9 cellular contexts compared by ENCODE assay signal in genomic region chr9:95349109-95350038, GRCh38. TPM values are rescaled to one million over a fixed set of nuclear protein-coding genes. Genes with fewer than 3 reads are reported as not detected.
DNase-seq lines count a peak whose midpoint lies in the region; ATAC-seq, FAIRE-seq and TF ChIP-seq lines count a peak whose summit lies in the region.
"Had no signal": no experiment of that assay in that cellular context is flagged by ENCODE, and none has a peak within 500 bp of the region (broad histone marks: within the 10 kb centered on the region; RNA-seq: fewer than 3 reads in every experiment).

No MANE protein-coding gene starts in this region.

- H2AK5ac ChIP-seq in H1 (ENCODE audit: low read depth, low read length), result no peak overlapping the region

- no peak overlapping the region for H2BK20ac ChIP-seq in H1 (ENCODE audit: low read length)

- H3K18ac ChIP-seq in H1 (ENCODE audit: extremely low read depth, low read length), result peak overlapping the region; percentile 44

- peak overlapping the region; percentile 90 to 99 for H3K4me2 ChIP-seq in H1 (ENCODE audit: insufficient read depth in 1 of 2, low read depth in 2 of 2, low read length in 2 of 2)
- H3K4me2 ChIP-seq in neural cell (ENCODE audit: low read length), result no peak overlapping the region

- TF ChIP-seq RAD21 in H1 (IDR thresholded peaks at IDR 0.05 in 1 of 2, conservative IDR thresholded peaks at IDR 0.05 in 1 of 2; ENCODE audit: low read depth in 2 of 2, low read length in 2 of 2), result no peak
- no peak for TF ChIP-seq RAD21 in neural cell (conservative IDR thresholded peaks at IDR 0.05)

- no peaks in the 10 kb centered on the region for H3F3A ChIP-seq in neural cell (ENCODE audit: insufficient read depth, low read length, poor library complexity, severe bottlenecking)

- H3K9ac ChIP-seq in H1 (replicated peaks in 1 of 4; ENCODE audit: extremely low read depth in 1 of 4, low read depth in 3 of 4, low read length in 3 of 4), result peak overlapping the region in 1 of 4 experiments; percentile 17; a peak in 3 of 7 replicates
- H3K9ac ChIP-seq in neural cell (ENCODE audit: low read length), result no peak overlapping the region

- peak overlapping the region; percentile 3 for H4K8ac ChIP-seq in H1 (ENCODE audit: extremely low read depth, insufficient read depth, low read length)

- TF ChIP-seq CTCF in A673 (conservative IDR thresholded peaks at IDR 0.05; ENCODE audit: low read depth, low read length) (no peak), H1 (IDR thresholded peaks at IDR 0.05; ENCODE audit: control extremely low read depth in 1 of 3, insufficient read depth in 1 of 3, low read depth in 1 of 3, low read length in 3 of 3) (no peak), neural cell (IDR thresholded peaks at IDR 0.05; ENCODE audit: poor library complexity, severe bottlenecking) (no peak)

- peak overlapping the region; percentile 42 for H3K4me3 ChIP-seq in A673 (ENCODE audit: low read depth, low read length, poor library complexity, severe bottlenecking)
- H3K4me3 ChIP-seq in H1 (ENCODE audit: extremely low read depth in 1 of 4, insufficient read depth in 2 of 4, low read depth in 3 of 4, low read length in 4 of 4), result peak overlapping the region; percentile 52 to 69 (median 60)
- peak overlapping the region; percentile 56 for H3K4me3 ChIP-seq in neural cell (ENCODE audit: low read length)

- H3K23me2 ChIP-seq in H1 (ENCODE audit: low read depth, low read length), result peaks cover 12% of the 10 kb centered on the region

- H3K79me2 ChIP-seq in H1 (ENCODE audit: control insufficient read depth in 1 of 2, insufficient read depth in 2 of 2, low read length in 2 of 2), result no peaks in the 10 kb centered on the region
- no peaks in the 10 kb centered on the region for H3K79me2 ChIP-seq in neural cell (replicated peaks; ENCODE audit: insufficient read depth, low read length)

- 3% methylated on average over 68 of the region's 93 CpGs; no CpG with 5 or more reads in 1 of the 2 experiments for WGBS in H1 (ENCODE audit: extremely low coverage in 1 of 2, insufficient coverage in 1 of 2, insufficient read length in 1 of 2, insufficient replicate concordance in 2 of 2, low coverage in 1 of 2, low lambda C conversion rate in 2 of 2, missing lambda C conversion rate in 1 of 2), 2 experiments

- no peak for FAIRE-seq in H1 (lab: Jason Lieb, UNC)

- 0 out of 2 replicates have a peak overlapping the region, but pooled peaks have one; percentile 60 for H2BK5ac ChIP-seq in H1 (ENCODE audit: low read depth, low read length)

- POLR2A ChIA-PET in A673 (lab: Charles Lee; ENCODE audit: low non-redundant PET) (no interaction called here), H1 (lab: Charles Lee; ENCODE audit: partially characterized antibody) (interaction anchor here (1.0 to 1.5 kb wide), 2 partner anchors 37 to 42 kb away, joined by 3 read pairs; no protein-coding TSS in a partner anchor)

- CTCF ChIA-PET in A673 (lab: Charles Lee) (no interaction called here), H1 (lab: Charles Lee; ENCODE audit: partially characterized antibody) (interaction anchor here (0.6 to 2.0 kb wide), 7 partner anchors 12 to 148 kb away, joined by 3 to 12 read pairs (median 3); no protein-coding TSS in a partner anchor)

- H2BK120ac ChIP-seq in H1 (replicated peaks; ENCODE audit: low read depth, low read length), result peak overlapping the region; percentile 47

- H3K23ac ChIP-seq in H1 (ENCODE audit: insufficient read length), result no peak overlapping the region

- no peaks in the 10 kb centered on the region for H4K20me1 ChIP-seq in H1 (replicated peaks in 1 of 2; ENCODE audit: control insufficient read depth in 1 of 2, insufficient read depth in 2 of 2, low read length in 2 of 2)
- H4K20me1 ChIP-seq in neural cell (ENCODE audit: insufficient read depth), result no peaks in the 10 kb centered on the region

- H3K79me1 ChIP-seq in H1 (ENCODE audit: low read depth, low read length), result no peaks in the 10 kb centered on the region

- TF ChIP-seq EP300 in H1 (IDR thresholded peaks at IDR 0.05; ENCODE audit: borderline replicate concordance in 1 of 2, low read depth in 2 of 2, low read length in 2 of 2), result no peak
- no peak for TF ChIP-seq EP300 in neural cell (conservative IDR thresholded peaks at IDR 0.05; ENCODE audit: poor library complexity, severe bottlenecking)

- H2AFZ ChIP-seq in H1 (ENCODE audit: low read length) (peak overlapping the region; percentile 74; the same call in 1 of the 2 replicates), neural cell (ENCODE audit: low read depth, low read length) (no peak overlapping the region)

- peak overlapping the region; percentile 33; the same call in 1 of the 2 replicates for H2BK12ac ChIP-seq in H1 (ENCODE audit: low read depth, low read length)

- ATAC-seq in HG02840 (IDR thresholded peaks at IDR 0.05; ENCODE audit: low FRiP score, unreplicated experiment), result no peak

- no peak for TF ChIP-seq POLR2A in H1 (IDR thresholded peaks at IDR 0.05; ENCODE audit: control extremely low read depth in 1 of 2, low read depth in 2 of 2, low read length in 2 of 2)

- in situ Hi-C loops in G401 (cut with HindIII; ENCODE audit: low sequenced_read_pairs), result no loop called here

- no peak overlapping the region for H3K14ac ChIP-seq in H1 (ENCODE audit: insufficient read length)

- no peaks in the 10 kb centered on the region for H3K9me2 ChIP-seq in neural cell (ENCODE audit: insufficient read depth, low read length)

- H3K4ac ChIP-seq in H1 (replicated peaks; ENCODE audit: insufficient read length, low read depth, low read length), result no peak overlapping the region

- DNase-seq in A673 (ENCODE audit: low spot score) (peak; percentile 40), HuH-7 (ENCODE audit: low spot score) (peak; percentile 28), H1 (ENCODE audit: low read depth in 1 of 2, low spot score in 2 of 2) (peak in 1 of 2 experiments; percentile 80), anterior cingulate cortex (lab: John Stamatoyannopoulos, UW) (no peak), G401 (ENCODE audit: low spot score) (no peak), glomerular visceral epithelial cell (ENCODE audit: extremely low spot score) (no peak)
- DNase-seq: activated naive CD4-positive, alpha-beta T cell had no signal

- no peak overlapping the region for H3K56ac ChIP-seq in H1 (replicated peaks; ENCODE audit: insufficient read length, low read depth, low read length)

- H4K5ac ChIP-seq in H1 (ENCODE audit: insufficient read length, low read depth, low read length), result no peak overlapping the region

- no peaks in the 10 kb centered on the region for H3K4me1 ChIP-seq in A673 (ENCODE audit: insufficient read depth, low read length, poor library complexity, severe bottlenecking)
- H3K4me1 ChIP-seq in H1 (replicated peaks in 1 of 4; ENCODE audit: control insufficient read depth in 3 of 4, insufficient read depth in 4 of 4, low read length in 3 of 4), result peaks cover 0 to 3% (median 1%) of the 10 kb centered on the region in 4 experiments; a peak in 4 of 7 replicates

- H4K91ac ChIP-seq in H1 (replicated peaks; ENCODE audit: insufficient read length, low read length), result peak overlapping the region; percentile 68

- intact Hi-C loops in A673 (cut with micrococcal nuclease; ENCODE audit: unreplicated experiment), result no loop called here

- no peaks in the 10 kb centered on the region for H3K36me3 ChIP-seq in A673 (ENCODE audit: insufficient read depth, low read length, poor library complexity, severe bottlenecking)
- no peaks in the 10 kb centered on the region for H3K36me3 ChIP-seq in H1 (ENCODE audit: control insufficient read depth in 2 of 4, insufficient read depth in 4 of 4, low read length in 3 of 4)
- H3K36me3 ChIP-seq in neural cell (ENCODE audit: insufficient read depth, low read length), result no peaks in the 10 kb centered on the region

- H3K27ac ChIP-seq in A673 (ENCODE audit: low read depth, low read length, poor library complexity, severe bottlenecking) (no peak overlapping the region), H1 (ENCODE audit: low read depth, low read length) (no peak overlapping the region), neural cell (ENCODE audit: low read length) (no peak overlapping the region)

- H3K27me3 ChIP-seq in A673 (replicated peaks; ENCODE audit: insufficient read depth, low read depth, low read length, poor library complexity) (no peaks in the 10 kb centered on the region), H1 (replicated peaks in 1 of 4; ENCODE audit: control insufficient read depth in 3 of 4, extremely low read depth in 1 of 4, insufficient read depth in 3 of 4, low read length in 3 of 4) (peaks cover 12 to 37% (median 34%) of the 10 kb centered on the region in 4 experiments; a peak in 6 of 7 replicates), neural cell (ENCODE audit: insufficient read depth, low read depth, low read length) (peaks cover 21% of the 10 kb centered on the region)

- no TSS peak for BruUV-seq in A673 (replicated peaks; lab: Mats Ljungman, UMichigan)

- H3K9me3 ChIP-seq in A673 (ENCODE audit: low read depth, low read length, poor library complexity, severe bottlenecking), result no peaks in the 10 kb centered on the region
- H3K9me3 ChIP-seq in H1 (ENCODE audit: insufficient read depth in 2 of 2, low read depth in 1 of 2, low read length in 1 of 2), result no peaks in the 10 kb centered on the region
- H3K9me3 ChIP-seq in neural cell (ENCODE audit: low read length), result peaks cover 22% of the 10 kb centered on the region

- no peak overlapping the region for H2BK15ac ChIP-seq in H1 (ENCODE audit: low read length)

TF ChIP-seq in H1, 55 proteins besides CTCF, POLR2A, EP300 and RAD21 (continues in another document):
- TF ChIP-seq TAF1 (IDR thresholded peaks at IDR 0.05; ENCODE audit: low read depth, low read length) (no peak), RBBP5 (IDR thresholded peaks at IDR 0.05; ENCODE audit: borderline replicate concordance, low read depth, low read length) (peak; percentile 59; the same call in 1 of the 2 replicates)

RNA-seq across cellular contexts. Expression of gene FANCC, which starts 31.9 kb away (rescaled TPM):
- 25.3 and 28.3 TPM in 2 replicates for total RNA-seq in A673 (2021)
- 15.2 and 15.4 TPM in 2 replicates for total RNA-seq in H1 (2021; fragmentation: NEBNext Ultra II Directional; extraction: Animal tissue kit (Norgen Biotek cat#: 25700))
- polyA plus RNA-seq in H1 (2011; rRNA removed) (7.6 and 7.8 TPM in 2 replicates), neural cell (9.7 and 15.2 TPM in 2 replicates)
- 8.4 TPM for polyA plus RNA-seq in H1 (2011; cell fraction: cytosol; rRNA removed)
- 7.9 TPM for polyA plus RNA-seq in H1 (2011; cell fraction: nucleus; rRNA removed)
- polyA plus RNA-seq in H1 (2012, experiment 1 of 2), result 8.3 to 9.8 TPM (median 9.0 TPM) in 4 replicates
- polyA plus RNA-seq in H1 (2012, experiment 2 of 2), result 4.8 TPM
- 6.6 TPM for polyA plus RNA-seq in H1 (2013, experiment 1 of 2)
- 6.8 TPM for polyA plus RNA-seq in H1 (2013, experiment 2 of 2)
- polyA minus RNA-seq in H1 (2011; rRNA and poly(A)+ RNA removed), result 16.4 and 23.2 TPM in 2 replicates
- 10.3 TPM for polyA minus RNA-seq in H1 (2011; cell fraction: cytosol; rRNA and poly(A)+ RNA removed)
- polyA minus RNA-seq in H1 (2011; cell fraction: nucleus; rRNA and poly(A)+ RNA removed), result 25.0 TPM
- 21.1 and 22.2 TPM in 2 replicates for polyA minus RNA-seq in neural cell
- total RNA-seq in G401 (2014; rRNA removed; shearing (Covaris generic)), result 11.8 and 23.6 TPM in 2 replicates

Comparison
In these comparisons a context has a peak if more than half of its experiments do, and no peak if none do; other contexts are left out.
1. DNase-seq: peak in A673 (single experiment) and HuH-7 (single experiment); none in anterior cingulate cortex (0 of 58), G401 (single experiment) and glomerular visceral epithelial cell (single experiment).
2. Peak in every context shown above with its lines, with median percentiles within 50 percentile points of each other: H3K4me3 ChIP-seq.